Comparison of ENCODE assay signal across 15 cellular contexts in genomic region chr6:21610376-21610775, GRCh38. TPM values are rescaled to one million over a fixed set of nuclear protein-coding genes. Genes with fewer than 3 reads are reported as not detected.
DNase-seq lines count a peak whose midpoint lies in the region; ATAC-seq and TF ChIP-seq lines count a peak whose summit lies in the region.
"Had no signal": no experiment of that assay in that cellular context is flagged by ENCODE, and none has a peak within 500 bp of the region (broad histone marks: within the 10 kb centered on the region; RNA-seq: fewer than 3 reads in every experiment).

No MANE protein-coding gene starts in this region.

- H3K9me3 Mint-ChIP-seq in T-helper 2 cell treated with Interferon-gamma antibody and Interleukin-4, amounts not matched to agents 5 μg/mL and 100 μg/mL, for 36 hours = no peaks in the 10 kb centered on the region
- H3K9me3 Mint-ChIP-seq: CD14-positive monocyte; stimulated activated naive CD8-positive, alpha-beta T cell treated with anti-CD3 and anti-CD28 coated beads, Interleukin-15, amount 100 ng/mL, for 72 hours had no signal

- no peak overlapping the region for H3K27ac Mint-ChIP-seq in T-helper 2 cell treated with Interferon-gamma antibody and Interleukin-4, amounts not matched to agents 5 μg/mL and 100 μg/mL, for 36 hours
- H3K27ac Mint-ChIP-seq: stimulated activated naive CD8-positive, alpha-beta T cell treated with anti-CD3 and anti-CD28 coated beads, Interleukin-15, amount 100 ng/mL, for 72 hours had no signal

- H4K8ac ChIP-seq in mesendoderm (ENCODE audit: low read depth, low read length) = no peak overlapping the region

- H3K9me3 ChIP-seq in OCI-LY1 (ENCODE audit: low read length) = no peaks in the 10 kb centered on the region
- H3K9me3 ChIP-seq in mucosa of descending colon = no peaks in the 10 kb centered on the region
- H3K9me3 ChIP-seq: heart right ventricle, ovary had no signal

- TF ChIP-seq CTCF in OCI-LY1 (IDR thresholded peaks at IDR 0.05; ENCODE audit: low read length) = no peak
- no peak for TF ChIP-seq CTCF in mucosa of descending colon (IDR thresholded peaks at IDR 0.05)

- H3K4me2 ChIP-seq in OCI-LY1 (ENCODE audit: low read length) = peak overlapping the region; percentile 32; the same call in 1 of the 2 replicates
- no peak overlapping the region for H3K4me2 ChIP-seq in mesendoderm (ENCODE audit: low read length)

- no peaks in the 10 kb centered on the region for H3K79me2 ChIP-seq in OCI-LY1 (ENCODE audit: insufficient read depth, low read length)
- no peaks in the 10 kb centered on the region for H3K79me2 ChIP-seq in mesendoderm (ENCODE audit: control insufficient read depth, insufficient read depth, low read length)

- no CpG with 5 or more reads among the region's 1 CpG for WGBS in mesendoderm (ENCODE audit: extremely low coverage, insufficient coverage, low lambda C conversion rate)

- H3K9me2 ChIP-seq in OCI-LY1 (ENCODE audit: low read depth, low read length) = no peaks in the 10 kb centered on the region

- H2BK5ac ChIP-seq in mesendoderm (ENCODE audit: low read length) = no peak overlapping the region

- H2BK15ac ChIP-seq in mesendoderm (replicated peaks; ENCODE audit: low read depth) = no peak overlapping the region

- H3K56ac ChIP-seq in mesendoderm (ENCODE audit: low read length) = no peak overlapping the region

- H4K20me1 ChIP-seq in OCI-LY1 (ENCODE audit: insufficient read depth, low read length) = no peaks in the 10 kb centered on the region

- no peak overlapping the region for H4K5ac ChIP-seq in mesendoderm (ENCODE audit: low read length)

- H3K27me3 ChIP-seq in OCI-LY1 (ENCODE audit: insufficient read depth, low read length) (no peaks in the 10 kb centered on the region), mesendoderm (ENCODE audit: insufficient read depth, low read length, poor library complexity) (no peaks in the 10 kb centered on the region)
- H3K27me3 ChIP-seq: heart right ventricle, ovary had no signal

- H3K9ac ChIP-seq in OCI-LY1 (ENCODE audit: low read length) (no peak overlapping the region), mesendoderm (ENCODE audit: low read length) (no peak overlapping the region)

- no peaks in the 10 kb centered on the region for H3K4me1 Mint-ChIP-seq in T-helper 2 cell treated with Interferon-gamma antibody and Interleukin-4, amounts not matched to agents 5 μg/mL and 100 μg/mL, for 36 hours (ENCODE audit: low read depth)
- H3K4me1 Mint-ChIP-seq: stimulated activated naive CD8-positive, alpha-beta T cell treated with anti-CD3 and anti-CD28 coated beads, Interleukin-15, amount 100 ng/mL, for 72 hours had no signal

- no peak overlapping the region for H3K18ac ChIP-seq in mesendoderm (ENCODE audit: low read length)

- H3K79me1 ChIP-seq in mesendoderm (ENCODE audit: low read length) = no peaks in the 10 kb centered on the region

- intact Hi-C loops in mucosa of descending colon (cut with DNase I, micrococcal nuclease) = no loop called here

- no peak overlapping the region for H3K4ac ChIP-seq in mesendoderm (ENCODE audit: low read depth, low read length)

- H3K4me3 ChIP-seq in OCI-LY1 (ENCODE audit: low read depth, low read length, poor library complexity, severe bottlenecking) = no peak overlapping the region
- no peak overlapping the region for H3K4me3 ChIP-seq in mesendoderm (ENCODE audit: low read length)
- H3K4me3 ChIP-seq in mucosa of descending colon = no peak overlapping the region
- H3K4me3 ChIP-seq: heart right ventricle, ovary had no signal

- no peak overlapping the region for H2AFZ ChIP-seq in OCI-LY1 (ENCODE audit: low read length)

- H3K4me1 ChIP-seq in OCI-LY1 (ENCODE audit: insufficient read depth, low read length, severe bottlenecking) = peaks cover 15% of the 10 kb centered on the region
- H3K4me1 ChIP-seq in mesendoderm (ENCODE audit: control insufficient read depth, low read depth, low read length) = no peaks in the 10 kb centered on the region
- H3K4me1 ChIP-seq in mucosa of descending colon (ENCODE audit: low read depth) = no peaks in the 10 kb centered on the region

- H3K36me3 Mint-ChIP-seq in T-helper 2 cell treated with Interferon-gamma antibody and Interleukin-4, amounts not matched to agents 5 μg/mL and 100 μg/mL, for 36 hours (ENCODE audit: low read depth) = no peaks in the 10 kb centered on the region
- H3K36me3 Mint-ChIP-seq: CD14-positive monocyte had no signal

- H3K36me3 ChIP-seq in OCI-LY1 (ENCODE audit: insufficient read depth, low read length) (no peaks in the 10 kb centered on the region), mesendoderm (ENCODE audit: control insufficient read depth, insufficient read depth, low read length) (no peaks in the 10 kb centered on the region), mucosa of descending colon (ENCODE audit: low read depth) (no peaks in the 10 kb centered on the region)
- H3K36me3 ChIP-seq: heart right ventricle, ovary had no signal

- H3K23ac ChIP-seq in mesendoderm (ENCODE audit: low read length) = no peak overlapping the region

- H3K27me3 Mint-ChIP-seq in T-helper 2 cell treated with Interferon-gamma antibody and Interleukin-4, amounts not matched to agents 5 μg/mL and 100 μg/mL, for 36 hours (ENCODE audit: low read depth) = peaks cover 13% of the 10 kb centered on the region

- DNase-seq in mesendoderm (no peak), NCI-H2171 (lab: John Stamatoyannopoulos, UW) (no peak), mucosa of descending colon (no peak)
- DNase-seq in T-helper 2 cell treated with Interferon-gamma antibody and Interleukin-4, amounts not matched to agents 5 μg/mL and 100 μg/mL, for 36 hours (ENCODE audit: low spot score) = no peak
- DNase-seq: amygdala; effector memory CD4-positive, alpha-beta T cell; heart right ventricle; NCI-H526 treated with DMSO at 0.1 percent for 48 hours; ovary; stimulated activated naive CD8-positive, alpha-beta T cell treated with anti-CD3 and anti-CD28 coated beads, Interleukin-15, amount 100 ng/mL, for 72 hours had no signal

- no peak overlapping the region for H2AK5ac ChIP-seq in mesendoderm (ENCODE audit: low read length)

- no peak overlapping the region for H3K4me3 Mint-ChIP-seq in T-helper 2 cell treated with Interferon-gamma antibody and Interleukin-4, amounts not matched to agents 5 μg/mL and 100 μg/mL, for 36 hours
- H3K4me3 Mint-ChIP-seq: CD14-positive monocyte; stimulated activated naive CD8-positive, alpha-beta T cell treated with anti-CD3 and anti-CD28 coated beads, Interleukin-15, amount 100 ng/mL, for 72 hours had no signal

- no peak overlapping the region for H2BK120ac ChIP-seq in mesendoderm (ENCODE audit: low read depth, low read length)

- H3K27ac ChIP-seq in OCI-LY1 (ENCODE audit: low read depth, low read length, poor library complexity, severe bottlenecking) = peak overlapping the region; percentile 82
- H3K27ac ChIP-seq in mesendoderm (ENCODE audit: low read depth, low read length) = no peak overlapping the region
- H3K27ac ChIP-seq: heart right ventricle, ovary had no signal

- no peaks in the 10 kb centered on the region for H3F3A ChIP-seq in OCI-LY1 (ENCODE audit: insufficient read depth, low read length)

- peak; percentile 95 for ATAC-seq in GM18502 (IDR thresholded peaks at IDR 0.05; ENCODE audit: poor library complexity, unreplicated experiment)
- ATAC-seq in GM21381 (IDR thresholded peaks at IDR 0.05; ENCODE audit: unreplicated experiment) = peak; percentile 79
- peak; percentile 77 for ATAC-seq in HG03039 (IDR thresholded peaks at IDR 0.05; ENCODE audit: unreplicated experiment)
- no peak for ATAC-seq in mucosa of descending colon
- ATAC-seq: heart right ventricle had no signal

RNA-seq across cellular contexts. Expression of gene SOX4, which starts 16.8 kb away (rescaled TPM):
- polyA plus RNA-seq in mesendoderm (2013, experiment 1 of 2) = 95.1 TPM
- 98.8 TPM for polyA plus RNA-seq in mesendoderm (2013, experiment 2 of 2)
- 10 to 100 TPM; 14.9 to 54.5 (median 26.5) TPM for total RNA-seq in mucosa of descending colon
